Comparison of ENCODE assay signal across 24 cellular contexts in genomic region chr22:49564054-49564453, GRCh38.
"Had no signal": no experiment of that assay in that cellular context is flagged by ENCODE, and none has a peak within 500 bp of the region (broad histone marks: within the 10 kb centered on the region; RNA-seq: fewer than 3 reads in every experiment).

No MANE protein-coding gene starts in this region.

- H3K4me3 ChIP-seq: SK-N-MC had no signal

- H3K36me3 Mint-ChIP-seq: activated CD8-positive, alpha-beta memory T cell treated with anti-CD3 and anti-CD28 coated beads, Interleukin-2, amount 10 ng/mL, durations not matched to agents 7 days and 5 days had no signal

- H3K4me3 Mint-ChIP-seq: activated CD8-positive, alpha-beta memory T cell treated with anti-CD3 and anti-CD28 coated beads, Interleukin-2, amount 10 ng/mL, durations not matched to agents 7 days and 5 days; activated CD8-positive, alpha-beta T cell treated with anti-CD3 and anti-CD28 coated beads, Interleukin-2, amount 10 ng/mL, durations not matched to agents 7 days and 5 days; activated naive CD4-positive, alpha-beta T cell treated with anti-CD3 and anti-CD28 coated beads, Interleukin-2, amount 50 U/mL, for 24 hours; activated T-cell treated with anti-CD3 and anti-CD28 coated beads, Interleukin-2, amount 50 U/mL, for 24 hours; activated T-helper 1 cell treated with anti-CD3 and anti-CD28 coated beads, Interleukin-12 subunit alpha, Interleukin-12 subunit beta, Interleukin-2, Interleukin-4 antibody, amounts not matched to agents 30 ng/mL and 10 ng/mL and 1 ng/mL, durations not matched to agents 14 hours and 24 hours and 36 hours had no signal

- H3K27ac Mint-ChIP-seq: activated CD8-positive, alpha-beta memory T cell treated with anti-CD3 and anti-CD28 coated beads, Interleukin-2, amount 10 ng/mL, durations not matched to agents 7 days and 5 days; activated CD8-positive, alpha-beta T cell treated with anti-CD3 and anti-CD28 coated beads, Interleukin-2, amount 10 ng/mL, durations not matched to agents 7 days and 5 days; activated naive CD4-positive, alpha-beta T cell treated with anti-CD3 and anti-CD28 coated beads, Interleukin-2, amount 50 U/mL, for 24 hours; activated T-cell treated with anti-CD3 and anti-CD28 coated beads, Interleukin-2, amount 50 U/mL, for 24 hours; activated T-helper 1 cell treated with anti-CD3 and anti-CD28 coated beads, Interleukin-12 subunit alpha, Interleukin-12 subunit beta, Interleukin-2, Interleukin-4 antibody, amounts not matched to agents 30 ng/mL and 10 ng/mL and 1 ng/mL, durations not matched to agents 14 hours and 24 hours and 36 hours had no signal

- H3K27ac ChIP-seq: SK-N-MC, VCaP had no signal

- DNase-seq: activated CD4-positive, CD25-positive, alpha-beta regulatory T cell; activated CD8-positive, alpha-beta memory T cell treated with anti-CD3 and anti-CD28 coated beads, Interleukin-2, amount 10 ng/mL, durations not matched to agents 7 days and 5 days; activated CD8-positive, alpha-beta T cell treated with anti-CD3 and anti-CD28 coated beads, Interleukin-2, amount 10 ng/mL, durations not matched to agents 7 days and 5 days; activated effector memory CD4-positive, alpha-beta T cell treated with Interleukin-2 at 50 U/mL for 16 hours; activated naive CD4-positive, alpha-beta T cell; aorta; IMR-90; Kasumi-1; KBM-7; NCI-H1105 treated with DMSO at 0.1 percent for 48 hours; NCI-H1436 treated with DMSO at 0.1 percent for 48 hours; NCI-H187; NCI-H2081; NCI-H510A treated with DMSO at 0.1 percent for 48 hours; NCI-H69; NK-92 treated with Interleukin-12 subunit alpha and Interleukin-12 subunit beta, amount 100 ng/mL, for 24 hours; OCI-M1; RPMI8226; T-helper 1 cell had no signal

- H3K4me1 Mint-ChIP-seq: activated CD8-positive, alpha-beta memory T cell treated with anti-CD3 and anti-CD28 coated beads, Interleukin-2, amount 10 ng/mL, durations not matched to agents 7 days and 5 days; activated naive CD4-positive, alpha-beta T cell treated with anti-CD3 and anti-CD28 coated beads, Interleukin-2, amount 50 U/mL, for 24 hours had no signal

- H3K9me3 Mint-ChIP-seq: activated naive CD4-positive, alpha-beta T cell treated with anti-CD3 and anti-CD28 coated beads, Interleukin-2, amount 50 U/mL, for 24 hours; activated T-helper 1 cell treated with anti-CD3 and anti-CD28 coated beads, Interleukin-12 subunit alpha, Interleukin-12 subunit beta, Interleukin-2, Interleukin-4 antibody, amounts not matched to agents 30 ng/mL and 10 ng/mL and 1 ng/mL, durations not matched to agents 14 hours and 24 hours and 36 hours had no signal

- H3K27me3 Mint-ChIP-seq: activated CD8-positive, alpha-beta memory T cell treated with anti-CD3 and anti-CD28 coated beads, Interleukin-2, amount 10 ng/mL, durations not matched to agents 7 days and 5 days; activated naive CD4-positive, alpha-beta T cell treated with anti-CD3 and anti-CD28 coated beads, Interleukin-2, amount 50 U/mL, for 24 hours; activated T-cell treated with anti-CD3 and anti-CD28 coated beads, Interleukin-2, amount 50 U/mL, for 24 hours had no signal
